ENCODE assay signal across 1 cellular context in genomic region chr3:39180546-39181346, GRCh38.
A peak's percentile ranks its signal among the peaks of the same experiment; 100 is the strongest.
TF ChIP-seq lines count a peak whose summit lies in the region.

No MANE protein-coding gene starts in this region.

TF ChIP-seq in K562, 482 proteins besides CTCF, POLR2A, EP300 and RAD21 (continued from another document and continues in another):
- TF ChIP-seq CHAMP1 (IDR thresholded peaks at IDR 0.05) (no peak), GATAD2A (IDR thresholded peaks at IDR 0.05) (no peak), ZNF121 (CRISPR knock-in tag; conservative IDR thresholded peaks at IDR 0.05) (no peak), HOXB6 (CRISPR knock-in tag; IDR thresholded peaks at IDR 0.05; ENCODE audit: borderline replicate concordance) (no peak), ETV6 (IDR thresholded peaks at IDR 0.05; ENCODE audit: borderline replicate concordance in 1 of 2, low read depth in 2 of 2, low read length in 1 of 2) (no peak), ETV6 (CRISPR knock-in tag; IDR thresholded peaks at IDR 0.05; ENCODE audit: borderline replicate concordance) (no peak), AFF1 (IDR thresholded peaks at IDR 0.05; ENCODE audit: low read depth in 1 of 2, partially characterized antibody in 2 of 2) (no peak), JUN (IDR thresholded peaks at IDR 0.05; ENCODE audit: borderline replicate concordance, low read depth, low read length) (no peak), JUN (CRISPR knock-in tag; IDR thresholded peaks at IDR 0.05; ENCODE audit: borderline replicate concordance) (no peak), MGA (IDR thresholded peaks at IDR 0.05) (no peak), KLF6 (CRISPR knock-in tag; IDR thresholded peaks at IDR 0.05; ENCODE audit: borderline replicate concordance) (no peak), FOXM1 (IDR thresholded peaks at IDR 0.05; ENCODE audit: low read depth) (no peak), FOXM1 (CRISPR knock-in tag; IDR thresholded peaks at IDR 0.05; ENCODE audit: low read depth) (peak; percentile 23; the same call in 1 of the 2 replicates), ZNF197 (CRISPR knock-in tag; IDR thresholded peaks at IDR 0.05; ENCODE audit: low read depth) (no peak), MAX (CRISPR knock-in tag; IDR thresholded peaks at IDR 0.05) (peak; percentile 64; the same call in 1 of the 2 replicates), NKRF (IDR thresholded peaks at IDR 0.05; ENCODE audit: borderline replicate concordance) (peak; percentile 28; the same call in 1 of the 2 replicates), NFIC (IDR thresholded peaks at IDR 0.05) (peak; percentile 36; the same call in 1 of the 2 replicates), ZHX1 (conservative IDR thresholded peaks at IDR 0.05; ENCODE audit: low read length) (no peak), TFAM (CRISPR knock-in tag; conservative IDR thresholded peaks at IDR 0.05) (no peak), CEBPZ (IDR thresholded peaks at IDR 0.05; ENCODE audit: borderline replicate concordance, low read depth, low read length) (no peak), TCF7L2 (IDR thresholded peaks at IDR 0.05; ENCODE audit: low read depth, low read length) (no peak), ZNF184 (CRISPR knock-in tag; IDR thresholded peaks at IDR 0.05) (no peak)
